8 cellular contexts compared by ENCODE assay signal in the genomic region with DNA sequence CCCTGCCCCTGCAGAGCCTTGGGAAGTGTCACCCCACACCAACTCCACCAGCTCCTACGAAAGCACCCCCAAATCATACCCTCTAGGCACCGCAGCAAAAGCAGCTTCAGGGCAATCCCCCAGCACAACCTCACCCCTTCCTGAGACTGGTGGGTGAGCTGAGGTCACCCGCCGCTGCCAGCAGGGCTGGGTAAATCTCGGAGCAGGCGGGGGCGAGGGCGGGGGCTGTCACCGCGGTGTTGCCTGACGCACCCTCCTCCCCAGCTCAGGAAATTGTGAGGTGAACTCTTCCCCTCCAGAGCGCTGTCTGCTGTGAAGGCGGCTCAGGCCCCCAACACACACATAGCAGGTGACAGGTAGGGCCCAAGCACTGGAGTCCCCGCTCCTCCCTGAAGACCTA. TPM values are rescaled to one million over a fixed set of nuclear protein-coding genes. Genes with fewer than 3 reads are reported as not detected.
DNase-seq lines count a peak whose midpoint lies in the region; ATAC-seq and TF ChIP-seq lines count a peak whose summit lies in the region.
"Had no signal": no experiment of that assay in that cellular context is flagged by ENCODE, and none has a peak within 500 bp of the region (broad histone marks: within the 10 kb centered on the region; RNA-seq: fewer than 3 reads in every experiment).

No MANE protein-coding gene starts in this region.

- no peaks in the 10 kb centered on the region for H3K79me2 ChIP-seq in trophoblast cell (ENCODE audit: control insufficient read depth, insufficient read depth, low read length, poor library complexity)

- H3K27me3 Mint-ChIP-seq in T-helper 17 cell: no peaks in the 10 kb centered on the region

- no peak for TF ChIP-seq EP300 in transverse colon (IDR thresholded peaks at IDR 0.05; ENCODE audit: low read depth)

- TF ChIP-seq CTCF in transverse colon (IDR thresholded peaks at IDR 0.05) (no peak), heart left ventricle (IDR thresholded peaks at IDR 0.05) (no peak)

- peaks cover 20 to 21% of the 10 kb centered on the region in 2 experiments for H3K4me1 ChIP-seq in trophoblast cell (ENCODE audit: control insufficient read depth in 1 of 2, insufficient read depth in 2 of 2, low read length in 2 of 2)
- H3K4me1 ChIP-seq in transverse colon: peaks cover 0 to 18% (median 6%) of the 10 kb centered on the region in 4 donors
- H3K4me1 ChIP-seq in heart left ventricle: peaks cover 0 to 40% (median 0%) of the 10 kb centered on the region in 12 donors

- H3K9me3 ChIP-seq in T-helper 17 cell (ENCODE audit: control insufficient read depth, low read length, poor library complexity, severe bottlenecking) (no peaks in the 10 kb centered on the region), trophoblast cell (ENCODE audit: insufficient read depth, low read depth, low read length) (no peaks in the 10 kb centered on the region), transverse colon (no peaks in the 10 kb centered on the region), heart left ventricle (no peaks in the 10 kb centered on the region)

- H4K12ac ChIP-seq in trophoblast cell (ENCODE audit: low read depth, low read length): no peak overlapping the region

- no CpG with 5 or more reads among the region's 14 CpGs for WGBS in trophoblast cell (ENCODE audit: extremely low coverage, insufficient coverage, insufficient read length)
- WGBS in transverse colon (ENCODE audit: low coverage in 1 of 2), 2 donors: 85% methylated on average over 14 of the region's 14 CpGs; no CpG with 5 or more reads in 1 of the 2 donors
- 71 to 81% (median 74%) methylated on average over 10 to 14 of the region's 14 CpGs for WGBS in heart left ventricle, 4 donors

- no peak overlapping the region for H3K18ac ChIP-seq in trophoblast cell (ENCODE audit: low read length)

- H3K27me3 ChIP-seq in trophoblast cell (ENCODE audit: insufficient read depth, low read length) (no peaks in the 10 kb centered on the region), transverse colon (no peaks in the 10 kb centered on the region), heart left ventricle (no peaks in the 10 kb centered on the region)

- H4K91ac ChIP-seq in trophoblast cell (ENCODE audit: low read depth, low read length): peak overlapping the region; percentile 49

- no peak overlapping the region for H2AFZ ChIP-seq in trophoblast cell (ENCODE audit: insufficient read depth, low read length, poor library complexity)

- H3K23ac ChIP-seq in trophoblast cell (ENCODE audit: low read length): no peak overlapping the region

- H2BK12ac ChIP-seq in trophoblast cell (ENCODE audit: low read length): peak overlapping the region; percentile 2

- ATAC-seq in T-helper 17 cell (peak; percentile 91), GM21529 (IDR thresholded peaks at IDR 0.05; ENCODE audit: unreplicated experiment) (no peak), heart left ventricle (no peak)

- in situ Hi-C loops in transverse colon (cut with MboI; ENCODE audit: low pct_ligation_motif_present in 1 of 4, low pct_unique_long_range_greater_than_20kb in 1 of 4, low sequenced_read_pairs in 3 of 4): no loop called here

- peak overlapping the region; percentile 98 for H3K27ac Mint-ChIP-seq in T-helper 17 cell

- H3K27ac ChIP-seq in trophoblast cell (ENCODE audit: low read depth, low read length) (no peak overlapping the region), transverse colon (no peak overlapping the region), heart left ventricle (no peak overlapping the region)

- H4K8ac ChIP-seq in trophoblast cell (ENCODE audit: low read depth, low read length): no peak overlapping the region

- peak overlapping the region; percentile 24 for H3K14ac ChIP-seq in trophoblast cell (ENCODE audit: low read length)

- peaks cover 20% of the 10 kb centered on the region for H3K79me1 ChIP-seq in trophoblast cell (ENCODE audit: low read length)

- DNase-seq in T-helper 17 cell (peak; percentile 82 to 90 (median 90)), trophoblast cell (no peak), transverse colon (peak; percentile 33), SK-N-DZ (ENCODE audit: low spot score) (no peak), heart left ventricle (no peak)
- DNase-seq in activated T-helper 9 cell treated with anti-CD3 and anti-CD28 coated beads, Interleukin-2, amount 50 U/mL, for 16 hours (ENCODE audit: low read depth): peak; percentile 84
- DNase-seq: NCI-H510A had no signal

- peaks cover 28% of the 10 kb centered on the region for H3K4me1 Mint-ChIP-seq in T-helper 17 cell

- H3K4me3 ChIP-seq in trophoblast cell (ENCODE audit: low read depth, low read length) (no peak overlapping the region), transverse colon (no peak overlapping the region), heart left ventricle (no peak overlapping the region)

- H2BK120ac ChIP-seq in trophoblast cell (ENCODE audit: insufficient read depth, low read length, poor library complexity): peak overlapping the region; percentile 34

- intact Hi-C loops in transverse colon (cut with DNase I; ENCODE audit: low total_unique reads) (no loop called here), heart left ventricle (cut with DNase I) (loop anchor here in 1 of 10 donors (10.0 kb wide), 1 partner anchor 63 kb away; no protein-coding TSS in a partner anchor)

- TF ChIP-seq POLR2A in transverse colon (IDR thresholded peaks at IDR 0.05): no peak
- TF ChIP-seq POLR2A in heart left ventricle (IDR thresholded peaks at IDR 0.05): no peak

- peak overlapping the region; percentile 91 for H3K4me3 Mint-ChIP-seq in T-helper 17 cell

- H3K36me3 ChIP-seq in trophoblast cell (ENCODE audit: control insufficient read depth in 1 of 2, insufficient read depth in 2 of 2, low read length in 2 of 2) (no peaks in the 10 kb centered on the region), transverse colon (no peaks in the 10 kb centered on the region), heart left ventricle (no peaks in the 10 kb centered on the region)

- H2BK5ac ChIP-seq in trophoblast cell (ENCODE audit: low read depth, low read length, poor library complexity): no peak overlapping the region

- H3K36me3 Mint-ChIP-seq in T-helper 17 cell (ENCODE audit: low read depth): no peaks in the 10 kb centered on the region

- no peak overlapping the region for H3K4ac ChIP-seq in trophoblast cell (ENCODE audit: low read depth, low read length)

- peak overlapping the region; percentile 10 for H2AK5ac ChIP-seq in trophoblast cell (ENCODE audit: low read length)

- no peak overlapping the region for H3K9ac ChIP-seq in trophoblast cell (ENCODE audit: low read length)

- H3K4me2 ChIP-seq in trophoblast cell (ENCODE audit: low read length): no peak overlapping the region

RNA-seq across cellular contexts. Expression of a gene that starts 30.3 kb away (rescaled TPM):
- total RNA-seq in T-helper 17 cell (100 to 1,000 TPM; 133 to 260 TPM), transverse colon (100 to 1,000 TPM in 1 of 4 donors, 10 to 100 TPM in 3; 64.6 to 109 (median 80.6) TPM), heart left ventricle (100 to 1,000 TPM in 2 of 9 donors, 10 to 100 TPM in 7; 38.7 to 122 (median 64.8) TPM)
- polyA plus RNA-seq in trophoblast cell (2013): 241 and 261 TPM in 2 replicates
- 6.1 and 6.3 TPM in 2 replicates for polyA plus RNA-seq in SK-N-DZ (2014; cell fraction: cytosol; rRNA removed)
- 5.4 and 10.3 TPM in 2 replicates for polyA plus RNA-seq in SK-N-DZ (2014; cell fraction: nucleus; rRNA removed)
- 100 to 1,000 TPM in 1 of 2 donors, 10 to 100 TPM in 1; 37.2 to 174 TPM for polyA plus RNA-seq in heart left ventricle

RNA-seq across cellular contexts. Expression of a gene that starts 46.2 kb away (rescaled TPM):
- total RNA-seq in T-helper 17 cell: 10 to 100 TPM in 1 of 2 donors, 1 to 10 TPM in 1; 6.0 to 12.7 TPM
- polyA plus RNA-seq in trophoblast cell (2013): 11.0 and 11.7 TPM in 2 replicates
- 10 to 100 TPM in 3 of 4 donors, 1 to 10 TPM in 1; 7.0 to 18.3 (median 14.0) TPM for total RNA-seq in transverse colon
- polyA plus RNA-seq in SK-N-DZ (2014; cell fraction: cytosol; rRNA removed): 4.5 and 5.1 TPM in 2 replicates
- 4.8 and 13.5 TPM in 2 replicates for polyA plus RNA-seq in SK-N-DZ (2014; cell fraction: nucleus; rRNA removed)
- 10 to 100 TPM; 10.7 to 37.5 (median 15.9) TPM for total RNA-seq in heart left ventricle
- polyA plus RNA-seq in heart left ventricle: 10 to 100 TPM; 15.6 to 16.4 TPM

Comparison
In these comparisons a context has a peak if more than half of its experiments do, and no peak if none do; other contexts are left out.
1. DNase-seq: peak in T-helper 17 cell (3 of 3), activated T-helper 9 cell treated with anti-CD3 and anti-CD28 coated beads, Interleukin-2, amount 50 U/mL, for 16 hours (single experiment) and transverse colon (single experiment); none in trophoblast cell (0 of 2), SK-N-DZ (single experiment) and heart left ventricle (0 of 5).